1 cellular context compared by ENCODE assay signal in genomic region chr6:52726193-52726542, GRCh38.
TF ChIP-seq lines count a peak whose summit lies in the region.

No MANE protein-coding gene starts in this region.

TF ChIP-seq in K562, 482 proteins besides CTCF, POLR2A, EP300 and RAD21:
- TF ChIP-seq KHSRP (IDR thresholded peaks at IDR 0.05) (no peak), HMG20A (CRISPR knock-in tag; conservative IDR thresholded peaks at IDR 0.05) (no peak)
